In genomic region chr4:47837582-47838294, GRCh38 we compare ENCODE assay signal across 8 cellular contexts. TPM values are rescaled to one million over a fixed set of nuclear protein-coding genes. Genes with fewer than 3 reads are reported as not detected.
A peak's percentile ranks its signal among the peaks of the same experiment; 100 is the strongest.
DNase-seq lines count a peak whose midpoint lies in the region; ATAC-seq and TF ChIP-seq lines count a peak whose summit lies in the region.

Gene CORIN, minus strand, starts transcription at chr4:47838067. Its CDS starts 118 bp downstream, at chr4:47837949.

- H3K27me3 Mint-ChIP-seq in immature natural killer cell (ENCODE audit: low read depth in 3 of 3) = peaks cover 2 to 3% (median 2%) of the 10 kb centered on the region in 3 donors

- peak within 1 kb of the TSS; percentile 75 to 90 (median 86) for H3K4me3 Mint-ChIP-seq in immature natural killer cell

- H3K9me3 ChIP-seq in DOHH2 (ENCODE audit: control insufficient read depth, insufficient read depth, low read length) = peaks cover 4% of the 10 kb centered on the region
- no peaks in the 10 kb centered on the region for H3K9me3 ChIP-seq in body of pancreas

- peaks cover 15% of the 10 kb centered on the region for H3F3A ChIP-seq in DOHH2 (ENCODE audit: control insufficient read depth, insufficient read depth)

- peaks cover 0 to 7% (median 5%) of the 10 kb centered on the region in 3 donors for H3K36me3 Mint-ChIP-seq in immature natural killer cell

- H3K4me2 ChIP-seq in DOHH2 (ENCODE audit: low read length) = peak within 1 kb of the TSS; percentile 90

- DNase-seq in NCI-H146 (lab: John Stamatoyannopoulos, UW) (peak; percentile 67), body of pancreas (peak in 3 of 4 donors; percentile 25 to 44 (median 37)), immature natural killer cell (no peak), RKO (ENCODE audit: low spot score) (no peak), NCI-H1048 (lab: John Stamatoyannopoulos, UW) (no peak)
- DNase-seq in stimulated activated CD4-positive, alpha-beta T cell treated with anti-CD3 and anti-CD28 coated beads, Interleukin-4, amount 100 ng/mL, for 1 hour = peak; percentile 33

- intact Hi-C loops in body of pancreas (cut with DNase I) = loop anchor here (10.0 kb wide), 1 partner anchor 133 kb away; no protein-coding TSS in a partner anchor

- TF ChIP-seq CTCF in DOHH2 (IDR thresholded peaks at IDR 0.05; ENCODE audit: low read depth, low read length, poor library complexity, severe bottlenecking) (peak; percentile 13), body of pancreas (IDR thresholded peaks at IDR 0.05) (no peak)

- no peaks in the 10 kb centered on the region for H4K20me1 ChIP-seq in DOHH2 (ENCODE audit: control insufficient read depth, insufficient read depth, low read depth, low read length)

- peak within 1 kb of the TSS; percentile 73 for H3K4me3 ChIP-seq in DOHH2 (ENCODE audit: low read length)
- peak within 1 kb of the TSS; percentile 21 to 24 for H3K4me3 ChIP-seq in body of pancreas

- peaks cover 0 to 2% (median 0%) of the 10 kb centered on the region in 6 donors for H3K9me3 Mint-ChIP-seq in immature natural killer cell

- no peaks in the 10 kb centered on the region for H3K79me2 ChIP-seq in DOHH2 (ENCODE audit: control insufficient read depth, low read length)

- peaks cover 2% of the 10 kb centered on the region; the same call in 1 of the 2 replicates for H3K36me3 ChIP-seq in DOHH2 (ENCODE audit: control insufficient read depth, low read length)
- H3K36me3 ChIP-seq in body of pancreas (replicated peaks in 1 of 2; ENCODE audit: insufficient read depth in 1 of 2, low read depth in 2 of 2) = no peaks in the 10 kb centered on the region

- H3K9me2 ChIP-seq in DOHH2 (replicated peaks; ENCODE audit: control insufficient read depth, low read length) = no peaks in the 10 kb centered on the region

- peak within 1 kb of the TSS in 1 of 6 donors; percentile 43 for H3K27ac Mint-ChIP-seq in immature natural killer cell

- H3K4me1 Mint-ChIP-seq in immature natural killer cell = peaks cover 25 to 29% of the 10 kb centered on the region in 2 donors

- 3 to 5% methylated on average over 29 to 45 of the region's 45 CpGs for WGBS in body of pancreas, 2 donors

- H3K27me3 ChIP-seq in DOHH2 (ENCODE audit: control insufficient read depth, low read length) (peaks cover 11% of the 10 kb centered on the region), body of pancreas (no peaks in the 10 kb centered on the region)

- no peak for TF ChIP-seq POLR2A in body of pancreas (IDR thresholded peaks at IDR 0.05)

- ATAC-seq in GM21786 (IDR thresholded peaks at IDR 0.05; ENCODE audit: unreplicated experiment) (peak; percentile 14), body of pancreas (peak; percentile 47)

- H3K4me1 ChIP-seq in DOHH2 (ENCODE audit: control insufficient read depth, low read length) = peaks cover 26% of the 10 kb centered on the region
- peaks cover 27% of the 10 kb centered on the region for H3K4me1 ChIP-seq in body of pancreas

- H3K27ac ChIP-seq in DOHH2 (ENCODE audit: low read depth, low read length) = no peak within 1 kb of the TSS
- H3K27ac ChIP-seq in body of pancreas = no peak within 1 kb of the TSS

RNA-seq across cellular contexts. Expression of gene CORIN, which starts in this region (rescaled TPM):
- total RNA-seq in body of pancreas = 1 to 10 TPM in 1 of 2 donors, under 1 TPM in 1; 0.33 to 1.3 TPM
- not detected for polyA plus RNA-seq in immature natural killer cell

Comparison
In these comparisons a context has a peak if more than half of its experiments do, and no peak if none do; other contexts are left out.
1. DNase-seq: peak in NCI-H146 (single experiment), body of pancreas (3 of 4) and stimulated activated CD4-positive, alpha-beta T cell treated with anti-CD3 and anti-CD28 coated beads, Interleukin-4, amount 100 ng/mL, for 1 hour (single experiment); none in immature natural killer cell (0 of 3), RKO (single experiment) and NCI-H1048 (single experiment).